In genomic region chr12:92702754-92703679, GRCh38 we compare ENCODE assay signal across 10 cellular contexts. TPM values are rescaled to one million over a fixed set of nuclear protein-coding genes. Genes with fewer than 3 reads are reported as not detected.
A peak's percentile ranks its signal among the peaks of the same experiment; 100 is the strongest.
DNase-seq lines count a peak whose midpoint lies in the region; ATAC-seq, FAIRE-seq and TF ChIP-seq lines count a peak whose summit lies in the region.
"Had no signal": no experiment of that assay in that cellular context is flagged by ENCODE, and none has a peak within 500 bp of the region (broad histone marks: within the 10 kb centered on the region; RNA-seq: fewer than 3 reads in every experiment).

Gene PLEKHG7 (plus strand): TSS chr12:92702989. CDS start chr12:92706632, 3,643 bp downstream.

- H3K27me3 Mint-ChIP-seq in osteocyte (ENCODE audit: unreplicated experiment), result peaks cover 2% of the 10 kb centered on the region

- H4K20me1 ChIP-seq in SU-DHL-6 (ENCODE audit: low read depth, low read length), result no peaks in the 10 kb centered on the region

- no peaks in the 10 kb centered on the region; the same call in 1 of the 2 replicates for H3K27me3 ChIP-seq in SU-DHL-6 (ENCODE audit: low read length)
- no peaks in the 10 kb centered on the region for H3K27me3 ChIP-seq in spleen (replicated peaks in 1 of 7)

- no peaks in the 10 kb centered on the region for H3K4me1 Mint-ChIP-seq in osteocyte (ENCODE audit: unreplicated experiment)

- H3K9me3 Mint-ChIP-seq in osteocyte (ENCODE audit: unreplicated experiment), result no peaks in the 10 kb centered on the region

- H3K79me2 ChIP-seq in SU-DHL-6 (ENCODE audit: insufficient read depth, low read length), result no peaks in the 10 kb centered on the region

- H3K36me3 ChIP-seq in SU-DHL-6 (ENCODE audit: low read length) (no peaks in the 10 kb centered on the region), spleen (no peaks in the 10 kb centered on the region)

- peak within 1 kb of the TSS; percentile 6 for H2AFZ ChIP-seq in SU-DHL-6 (ENCODE audit: low read depth, low read length, severe bottlenecking)

- H3K4me1 ChIP-seq in spleen, result peaks cover 0 to 8% (median 0%) of the 10 kb centered on the region in 6 donors

- H3K4me3 ChIP-seq in SU-DHL-6 (ENCODE audit: insufficient read depth, low read length, poor library complexity, severe bottlenecking) (no peak within 1 kb of the TSS), spleen (peak within 1 kb of the TSS in 5 of 8 donors; percentile 8 to 52 (median 15))

- H3K9me2 ChIP-seq in SU-DHL-6 (replicated peaks; ENCODE audit: insufficient read depth, low read length), result no peaks in the 10 kb centered on the region

- no peak within 1 kb of the TSS for H3K27ac Mint-ChIP-seq in osteocyte (ENCODE audit: unreplicated experiment)

- H3K4me2 ChIP-seq in SU-DHL-6 (ENCODE audit: low read depth, low read length, poor library complexity, severe bottlenecking), result peak within 1 kb of the TSS; percentile 15

- intact Hi-C loops in spleen (cut with DNase I; ENCODE audit: low total_unique reads), result no loop called here

- no peaks in the 10 kb centered on the region for H3F3A ChIP-seq in SU-DHL-6 (ENCODE audit: insufficient read depth)

- H3K4me3 Mint-ChIP-seq in osteocyte (ENCODE audit: unreplicated experiment), result no peak within 1 kb of the TSS

- H3K27ac ChIP-seq in SU-DHL-6 (ENCODE audit: low read depth, low read length) (no peak within 1 kb of the TSS), spleen (peak within 1 kb of the TSS in 7 of 8 donors; percentile 14 to 71 (median 55))

- no peak for TF ChIP-seq CTCF in SU-DHL-6 (IDR thresholded peaks at IDR 0.05; ENCODE audit: insufficient read depth, low read length, poor library complexity, severe bottlenecking)
- TF ChIP-seq CTCF in spleen (IDR thresholded peaks at IDR 0.05 in 8 of 11, conservative IDR thresholded peaks at IDR 0.05 in 3 of 11), result no peak
- no peak for TF ChIP-seq CTCF in osteocyte (IDR thresholded peaks at IDR 0.05)

- H3K9me3 ChIP-seq in SU-DHL-6 (ENCODE audit: insufficient read depth, low read length), result no peaks in the 10 kb centered on the region
- peaks cover 0 to 3% (median under 1%) of the 10 kb centered on the region in 8 donors for H3K9me3 ChIP-seq in spleen

- TF ChIP-seq POLR2A in spleen (IDR thresholded peaks at IDR 0.05), result peak in 1 of 3 donors; percentile 17

- 71 to 77% (median 75%) methylated on average over 8 of the region's 8 CpGs for WGBS in spleen, 5 donors

- no peak within 1 kb of the TSS for H3K9ac ChIP-seq in SU-DHL-6 (ENCODE audit: low read length)

- no peak for FAIRE-seq in frontal cortex (lab: Jason Lieb, UNC)

- DNase-seq in spleen, result peak; percentile 75
- no peak for DNase-seq in NCI-H1417 (lab: John Stamatoyannopoulos, UW)
- DNase-seq in NCI-H345 treated with DMSO at 0.1 percent for 48 hours (lab: John Stamatoyannopoulos, UW; ENCODE audit: unreplicated experiment), result no peak
- DNase-seq in frontal cortex (ENCODE audit: low spot score in 2 of 2), result no peak
- no peak for DNase-seq in osteocyte (ENCODE audit: extremely low spot score, unreplicated experiment)
- DNase-seq: central memory CD4-positive, alpha-beta T cell had no signal

- ATAC-seq in GM19035 (IDR thresholded peaks at IDR 0.05; ENCODE audit: unreplicated experiment), result peak; percentile 85
- peak; percentile 91 for ATAC-seq in HG02884 (IDR thresholded peaks at IDR 0.05; ENCODE audit: unreplicated experiment)

- H3K36me3 Mint-ChIP-seq in osteocyte (ENCODE audit: unreplicated experiment), result no peaks in the 10 kb centered on the region

RNA-seq across cellular contexts. Expression of gene PLEKHG7, which starts in this region (rescaled TPM):
- 1 to 10 TPM; 1.1 to 8.8 (median 3.2) TPM for total RNA-seq in spleen
- polyA plus RNA-seq in spleen, result 1 to 10 TPM in 2 of 3 donors, under 1 TPM in 1; 0.62 to 1.7 (median 1.3) TPM
- total RNA-seq in frontal cortex, result not detected
- not detected in 2 replicates for total RNA-seq in osteocyte
- total RNA-seq: NCI-H460 had no signal
